Comparison of ENCODE assay signal across 23 cellular contexts in the genomic region with DNA sequence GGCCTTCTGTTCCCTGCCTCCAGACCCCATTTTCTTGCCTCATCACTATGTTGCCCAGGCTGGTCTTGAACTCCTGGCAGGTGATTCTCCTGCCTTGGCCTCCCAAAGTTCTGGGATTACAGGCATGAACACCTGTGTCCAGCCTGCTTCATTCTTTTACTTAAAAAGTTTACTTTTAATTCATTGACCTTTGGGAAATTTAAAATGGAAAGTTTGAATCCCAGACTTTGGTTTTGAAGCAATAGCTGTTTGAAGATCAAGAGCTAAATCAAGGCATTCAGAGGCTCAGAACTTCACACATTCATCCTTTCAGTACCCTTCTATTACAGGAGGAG.
DNase-seq lines count a peak whose midpoint lies in the region; ATAC-seq and TF ChIP-seq lines count a peak whose summit lies in the region.
"Had no signal": no experiment of that assay in that cellular context is flagged by ENCODE, and none has a peak within 500 bp of the region (broad histone marks: within the 10 kb centered on the region; RNA-seq: fewer than 3 reads in every experiment).

No MANE protein-coding gene starts in this region.

- H3K79me2 ChIP-seq in PC-9 (ENCODE audit: low read depth) (no peaks in the 10 kb centered on the region), smooth muscle cell (ENCODE audit: low read depth) (no peaks in the 10 kb centered on the region)

- H3K27ac Mint-ChIP-seq in Caco-2 (ENCODE audit: unreplicated experiment) = peak overlapping the region; percentile 55
- H3K27ac Mint-ChIP-seq in stimulated activated effector memory CD8-positive, alpha-beta T cell treated with anti-CD3 and anti-CD28 coated beads, Interleukin-12 subunit alpha, Interleukin-12 subunit beta, amount 100 ng/mL, for 72 hours = no peak overlapping the region
- H3K27ac Mint-ChIP-seq: activated CD8-positive, alpha-beta T cell treated with anti-CD3 and anti-CD28 coated beads, Interleukin-2, amount 10 ng/mL, durations not matched to agents 7 days and 5 days; memory B cell; naive thymus-derived CD4-positive, alpha-beta T cell had no signal

- no peaks in the 10 kb centered on the region for H3K36me3 ChIP-seq in Caco-2 (ENCODE audit: control insufficient read depth, insufficient read depth, low read length)
- H3K36me3 ChIP-seq in PC-9 (ENCODE audit: low read depth) = no peaks in the 10 kb centered on the region
- H3K36me3 ChIP-seq in mesodermal cell (ENCODE audit: control insufficient read depth, insufficient read depth, low read length) = no peaks in the 10 kb centered on the region
- H3K36me3 ChIP-seq in smooth muscle cell (ENCODE audit: low read depth) = no peaks in the 10 kb centered on the region
- no peaks in the 10 kb centered on the region for H3K36me3 ChIP-seq in SJCRH30
- H3K36me3 ChIP-seq: upper lobe of right lung had no signal

- TF ChIP-seq CTCF in Caco-2 (IDR thresholded peaks at IDR 0.05; ENCODE audit: insufficient read depth in 1 of 2, low read depth in 1 of 2, low read length in 1 of 2, severe bottlenecking in 1 of 2, unreplicated experiment in 1 of 2) (no peak), PC-9 (conservative IDR thresholded peaks at IDR 0.05) (no peak), smooth muscle cell (IDR thresholded peaks at IDR 0.05; ENCODE audit: borderline replicate concordance, insufficient read depth, poor library complexity, severe bottlenecking) (no peak)

- DNase-seq in Caco-2 = no peak
- no peak for DNase-seq in PC-9
- DNase-seq in smooth muscle cell (lab: John Stamatoyannopoulos, UW; ENCODE audit: unreplicated experiment) = no peak
- no peak for DNase-seq in SW480 (ENCODE audit: low spot score)
- no peak for DNase-seq in stimulated activated effector memory CD8-positive, alpha-beta T cell treated with anti-CD3 and anti-CD28 coated beads, Interleukin-12 subunit alpha, Interleukin-12 subunit beta, amount 100 ng/mL, for 72 hours (ENCODE audit: low spot score in 2 of 2)
- no peak for DNase-seq in SJCRH30
- DNase-seq: activated CD4-positive, alpha-beta T cell treated with anti-CD3 and anti-CD28 coated beads for 1 hour; activated CD8-positive, alpha-beta T cell treated with anti-CD3 and anti-CD28 coated beads, Interleukin-2, amount 10 ng/mL, durations not matched to agents 7 days and 5 days; activated gamma-delta T cell treated with Interleukin-2 at 50 U/mL for 16 hours; DMS 273 treated with DMSO at 0.1 percent for 48 hours; left cardiac atrium; MV-4-11; naive thymus-derived CD4-positive, alpha-beta T cell; NCI-H1694 treated with DMSO at 0.1 percent for 48 hours; posterior cingulate gyrus; stimulated activated CD4-positive, alpha-beta T cell treated with anti-CD3 and anti-CD28 coated beads, Interleukin-2, amount 100 ng/mL, for 48 hours; stimulated activated naive CD4-positive, alpha-beta T cell treated with Interleukin-2 at 50 U/mL for 16 hours; upper lobe of right lung had no signal

- intact Hi-C loops in Caco-2 (cut with micrococcal nuclease; ENCODE audit: unreplicated experiment) = loop anchor here (5.0 kb wide), 1 partner anchor 167 kb away; no protein-coding TSS in a partner anchor
- intact Hi-C loops in PC-9 (cut with micrococcal nuclease; ENCODE audit: unreplicated experiment) = loop anchor here (5.0 to 10.0 kb wide), 2 partner anchors 429 to 582 kb away; no protein-coding TSS in a partner anchor

- CTCF ChIA-PET in Caco-2 (lab: Charles Lee) = interaction anchor here (0.8 kb wide), 1 partner anchor 125 kb away, joined by 3 read pairs; no protein-coding TSS in a partner anchor
- CTCF ChIA-PET in PC-9 (lab: Charles Lee) = interaction anchor here (0.5 to 1.0 kb wide), 6 partner anchors 12 to 929 kb away, joined by 3 to 10 read pairs (median 4); no protein-coding TSS in a partner anchor

- no peaks in the 10 kb centered on the region for H3K36me3 Mint-ChIP-seq in Caco-2 (ENCODE audit: insufficient read depth, unreplicated experiment)
- no peaks in the 10 kb centered on the region for H3K36me3 Mint-ChIP-seq in stimulated activated effector memory CD8-positive, alpha-beta T cell treated with anti-CD3 and anti-CD28 coated beads, Interleukin-12 subunit alpha, Interleukin-12 subunit beta, amount 100 ng/mL, for 72 hours
- H3K36me3 Mint-ChIP-seq: memory B cell; naive thymus-derived CD4-positive, alpha-beta T cell had no signal

- peak overlapping the region; percentile 48 for H3K27ac ChIP-seq in PC-9
- H3K27ac ChIP-seq in mesodermal cell (ENCODE audit: low read depth, low read length, severe bottlenecking) = peak overlapping the region; percentile 37
- H3K27ac ChIP-seq in smooth muscle cell (ENCODE audit: low read depth) = peak overlapping the region; percentile 52
- no peak overlapping the region for H3K27ac ChIP-seq in SJCRH30
- H3K27ac ChIP-seq: RWPE1, upper lobe of right lung had no signal

- no peaks in the 10 kb centered on the region for H3K27me3 ChIP-seq in Caco-2 (replicated peaks; ENCODE audit: control insufficient read depth, insufficient read depth, low read length)
- H3K27me3 ChIP-seq in PC-9 (ENCODE audit: insufficient read depth, low read depth) = no peaks in the 10 kb centered on the region
- no peaks in the 10 kb centered on the region for H3K27me3 ChIP-seq in smooth muscle cell (ENCODE audit: low read depth)
- H3K27me3 ChIP-seq in SJCRH30 = no peaks in the 10 kb centered on the region
- H3K27me3 ChIP-seq: upper lobe of right lung had no signal

- no peaks in the 10 kb centered on the region for H3K9me2 ChIP-seq in PC-9 (ENCODE audit: insufficient read depth)

- peaks cover 9% of the 10 kb centered on the region for H3K9me3 Mint-ChIP-seq in Caco-2 (ENCODE audit: unreplicated experiment)
- peaks cover 5% of the 10 kb centered on the region for H3K9me3 Mint-ChIP-seq in stimulated activated effector memory CD8-positive, alpha-beta T cell treated with anti-CD3 and anti-CD28 coated beads, Interleukin-12 subunit alpha, Interleukin-12 subunit beta, amount 100 ng/mL, for 72 hours
- H3K9me3 Mint-ChIP-seq: memory B cell; naive thymus-derived CD4-positive, alpha-beta T cell had no signal

- no peak for ATAC-seq in stimulated activated effector memory CD8-positive, alpha-beta T cell treated with anti-CD3 and anti-CD28 coated beads, Interleukin-12 subunit alpha, Interleukin-12 subunit beta, amount 100 ng/mL, for 72 hours
- no peak for ATAC-seq in HG02588 (IDR thresholded peaks at IDR 0.05; ENCODE audit: unreplicated experiment)
- ATAC-seq: activated CD8-positive, alpha-beta T cell treated with anti-CD3 and anti-CD28 coated beads, Interleukin-2, amount 10 ng/mL, durations not matched to agents 7 days and 5 days; naive thymus-derived CD4-positive, alpha-beta T cell had no signal

- H3K4me2 ChIP-seq in PC-9 = peak overlapping the region; percentile 8; the same call in 1 of the 2 replicates
- H3K4me2 ChIP-seq in smooth muscle cell = no peak overlapping the region

- no TSS peak for BruUV-seq in Caco-2 (replicated peaks; lab: Mats Ljungman, UMichigan)
- BruUV-seq in PC-9 (replicated peaks; lab: Mats Ljungman, UMichigan) = no TSS peak

- no peak overlapping the region for H3K4me3 ChIP-seq in Caco-2 (ENCODE audit: low read depth, low read length)
- no peak overlapping the region for H3K4me3 ChIP-seq in PC-9
- no peak overlapping the region for H3K4me3 ChIP-seq in mesodermal cell (ENCODE audit: extremely low read depth, insufficient read depth, low read length, poor library complexity, severe bottlenecking)
- H3K4me3 ChIP-seq in smooth muscle cell = no peak overlapping the region
- no peak overlapping the region for H3K4me3 ChIP-seq in SJCRH30
- H3K4me3 ChIP-seq: K562, upper lobe of right lung had no signal

- H3K4me3 Mint-ChIP-seq in Caco-2 (ENCODE audit: unreplicated experiment) = no peak overlapping the region
- no peak overlapping the region for H3K4me3 Mint-ChIP-seq in stimulated activated effector memory CD8-positive, alpha-beta T cell treated with anti-CD3 and anti-CD28 coated beads, Interleukin-12 subunit alpha, Interleukin-12 subunit beta, amount 100 ng/mL, for 72 hours
- H3K4me3 Mint-ChIP-seq: activated CD8-positive, alpha-beta T cell treated with anti-CD3 and anti-CD28 coated beads, Interleukin-2, amount 10 ng/mL, durations not matched to agents 7 days and 5 days; memory B cell; naive thymus-derived CD4-positive, alpha-beta T cell had no signal

- H3K9ac ChIP-seq in smooth muscle cell (ENCODE audit: low read depth) = peak overlapping the region; percentile 32

- POLR2A ChIA-PET in Caco-2 (lab: Charles Lee) = no interaction called here
- POLR2A ChIA-PET in PC-9 (lab: Charles Lee; ENCODE audit: unreplicated experiment) = interaction anchor here (0.6 to 0.7 kb wide), 3 partner anchors 67 to 479 kb away, joined by 5 to 7 read pairs (median 5); no protein-coding TSS in a partner anchor

- H4K20me1 ChIP-seq in PC-9 (ENCODE audit: insufficient read depth) (no peaks in the 10 kb centered on the region), smooth muscle cell (ENCODE audit: low read depth) (no peaks in the 10 kb centered on the region)

- H3F3A ChIP-seq in PC-9 (ENCODE audit: insufficient read depth, low read depth) (no peaks in the 10 kb centered on the region), smooth muscle cell (ENCODE audit: low read depth) (no peaks in the 10 kb centered on the region)

- H3K27me3 Mint-ChIP-seq in Caco-2 (ENCODE audit: insufficient read depth, unreplicated experiment) = no peaks in the 10 kb centered on the region
- H3K27me3 Mint-ChIP-seq: memory B cell had no signal

- H3K4me1 Mint-ChIP-seq in Caco-2 (ENCODE audit: low read depth, unreplicated experiment) = peaks cover 14% of the 10 kb centered on the region
- no peaks in the 10 kb centered on the region for H3K4me1 Mint-ChIP-seq in stimulated activated effector memory CD8-positive, alpha-beta T cell treated with anti-CD3 and anti-CD28 coated beads, Interleukin-12 subunit alpha, Interleukin-12 subunit beta, amount 100 ng/mL, for 72 hours
- H3K4me1 Mint-ChIP-seq: naive thymus-derived CD4-positive, alpha-beta T cell had no signal

- H3K9me3 ChIP-seq in Caco-2 = no peaks in the 10 kb centered on the region
- no peaks in the 10 kb centered on the region for H3K9me3 ChIP-seq in PC-9 (ENCODE audit: insufficient read depth, low read depth)
- H3K9me3 ChIP-seq in mesodermal cell (ENCODE audit: control insufficient read depth, low read length) = no peaks in the 10 kb centered on the region
- H3K9me3 ChIP-seq in smooth muscle cell (replicated peaks; ENCODE audit: low read depth) = no peaks in the 10 kb centered on the region
- no peaks in the 10 kb centered on the region for H3K9me3 ChIP-seq in SJCRH30 (replicated peaks)
- H3K9me3 ChIP-seq: upper lobe of right lung had no signal

- peak overlapping the region; percentile 75 for H2AFZ ChIP-seq in PC-9
- peak overlapping the region; percentile 83 for H2AFZ ChIP-seq in smooth muscle cell (ENCODE audit: low read depth)

- H3K4me1 ChIP-seq in Caco-2 (peaks cover 13% of the 10 kb centered on the region), PC-9 (replicated peaks; ENCODE audit: insufficient read depth) (peaks cover 22% of the 10 kb centered on the region), mesodermal cell (ENCODE audit: control insufficient read depth, insufficient read depth, low read length, poor library complexity, severe bottlenecking) (no peaks in the 10 kb centered on the region), smooth muscle cell (ENCODE audit: low read depth) (peaks cover 12% of the 10 kb centered on the region), SJCRH30 (peaks cover 8% of the 10 kb centered on the region)
- H3K4me1 ChIP-seq: upper lobe of right lung had no signal
